21 cellular contexts compared by ENCODE assay signal in the genomic region with DNA sequence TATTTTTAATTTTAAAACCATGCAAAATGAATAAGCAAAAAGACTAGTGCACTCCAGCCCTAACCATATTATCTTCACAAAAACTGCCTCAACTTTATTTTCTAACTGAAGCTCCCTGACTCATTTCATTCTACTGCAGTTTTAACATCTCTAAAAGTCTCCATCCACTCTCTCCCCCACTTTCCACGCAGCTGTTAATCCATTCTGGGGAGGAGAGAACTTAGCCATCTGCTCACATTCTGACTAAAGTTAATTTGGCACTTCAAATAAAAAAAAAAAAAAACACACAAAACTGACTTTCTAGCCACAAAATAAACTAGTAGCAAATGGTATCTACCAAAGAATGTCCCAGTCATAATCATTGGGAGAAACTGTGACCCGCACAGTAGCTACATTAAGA. TPM values are rescaled to one million over a fixed set of nuclear protein-coding genes. Genes with fewer than 3 reads are reported as not detected.
"Had no signal": no experiment of that assay in that cellular context is flagged by ENCODE, and none has a peak within 500 bp of the region (broad histone marks: within the 10 kb centered on the region; RNA-seq: fewer than 3 reads in every experiment).

No MANE protein-coding gene starts in this region.

- H3K9me3 Mint-ChIP-seq: activated CD4-positive, alpha-beta memory T cell treated with anti-CD3 and anti-CD28 coated beads, Interleukin-2, amount 10 ng/mL, durations not matched to agents 7 days and 5 days; activated naive CD4-positive, alpha-beta T cell treated with anti-CD3 and anti-CD28 coated beads, Interleukin-2, amount 50 U/mL, for 72 hours; central memory CD8-positive, alpha-beta T cell; immature natural killer cell; mesothelial cell of epicardium; naive B cell had no signal

- H3K27me3 Mint-ChIP-seq: activated CD4-positive, alpha-beta T cell treated with anti-CD3 and anti-CD28 coated beads for 36 hours had no signal

- H3K36me3 Mint-ChIP-seq: activated naive CD4-positive, alpha-beta T cell treated with anti-CD3 and anti-CD28 coated beads, Interleukin-2, amount 50 U/mL, for 72 hours; immature natural killer cell; naive B cell had no signal

- H3K27me3 ChIP-seq: heart left ventricle, pancreas, stomach, tibial artery, uterus had no signal

- H3K4me1 Mint-ChIP-seq: activated CD4-positive, alpha-beta memory T cell treated with anti-CD3 and anti-CD28 coated beads, Interleukin-2, amount 10 ng/mL, durations not matched to agents 7 days and 5 days; activated CD4-positive, alpha-beta T cell treated with anti-CD3 and anti-CD28 coated beads for 36 hours; central memory CD8-positive, alpha-beta T cell; immature natural killer cell had no signal

- H3K4me1 ChIP-seq: pancreas, uterus had no signal

- H3K36me3 ChIP-seq: uterus had no signal

- DNase-seq: activated CD4-positive, alpha-beta memory T cell treated with anti-CD3 and anti-CD28 coated beads, Interleukin-2, amount 10 ng/mL, durations not matched to agents 7 days and 5 days; activated CD4-positive, alpha-beta T cell treated with anti-CD3 and anti-CD28 coated beads for 36 hours; activated gamma-delta T cell; activated T-cell treated with anti-CD3 and anti-CD28 coated beads, Interleukin-2, amount 50 U/mL, for 48 hours; cortex of kidney; effector memory CD4-positive, alpha-beta T cell; heart left ventricle; immature natural killer cell; left cardiac atrium; naive B cell; pancreas; stimulated activated CD4-positive, alpha-beta T cell treated with anti-CD3 and anti-CD28 coated beads, Interleukin-1b, Interleukin-23, amount 100 ng/mL, for 48 hours; stomach; T-helper 17 cell; uterus had no signal

- H3K4me3 Mint-ChIP-seq: activated CD4-positive, alpha-beta memory T cell treated with anti-CD3 and anti-CD28 coated beads, Interleukin-2, amount 10 ng/mL, durations not matched to agents 7 days and 5 days; activated CD4-positive, alpha-beta T cell treated with anti-CD3 and anti-CD28 coated beads for 36 hours; central memory CD8-positive, alpha-beta T cell; immature natural killer cell; mesothelial cell of epicardium; naive B cell; T-helper 17 cell had no signal

- H3K9me3 ChIP-seq: heart left ventricle, pancreas, stomach, tibial artery, uterus had no signal

- H3K4me3 ChIP-seq: heart left ventricle, lung, pancreas, stomach, tibial artery, uterus had no signal

- H3K27ac ChIP-seq: heart left ventricle, pancreas, stomach, tibial artery, uterus had no signal

- H3K27ac Mint-ChIP-seq: activated CD4-positive, alpha-beta memory T cell treated with anti-CD3 and anti-CD28 coated beads, Interleukin-2, amount 10 ng/mL, durations not matched to agents 7 days and 5 days; activated CD4-positive, alpha-beta T cell treated with anti-CD3 and anti-CD28 coated beads for 36 hours; activated naive CD4-positive, alpha-beta T cell treated with anti-CD3 and anti-CD28 coated beads, Interleukin-2, amount 50 U/mL, for 72 hours; immature natural killer cell; mesothelial cell of epicardium; naive B cell; T-helper 17 cell had no signal

- ATAC-seq: activated CD4-positive, alpha-beta T cell treated with anti-CD3 and anti-CD28 coated beads for 36 hours; activated naive CD4-positive, alpha-beta T cell treated with anti-CD3 and anti-CD28 coated beads, Interleukin-2, amount 50 U/mL, for 72 hours; heart left ventricle; left cardiac atrium; pancreas; T-helper 17 cell had no signal

RNA-seq across cellular contexts. Expression of a gene that starts 5.4 kb away (rescaled TPM):
- total RNA-seq: activated CD4-positive, alpha-beta memory T cell treated with anti-CD3 and anti-CD28 coated beads, Interleukin-2, amount 10 ng/mL, durations not matched to agents 7 days and 5 days; activated CD4-positive, alpha-beta T cell treated with anti-CD3 and anti-CD28 coated beads for 36 hours; activated naive CD4-positive, alpha-beta T cell treated with anti-CD3 and anti-CD28 coated beads, Interleukin-2, amount 50 U/mL, for 72 hours; frontal cortex; mesothelial cell of epicardium; stomach; T-helper 17 cell had no signal
- polyA plus RNA-seq: immature natural killer cell had no signal
